9 cellular contexts compared by ENCODE assay signal in the genomic region with DNA sequence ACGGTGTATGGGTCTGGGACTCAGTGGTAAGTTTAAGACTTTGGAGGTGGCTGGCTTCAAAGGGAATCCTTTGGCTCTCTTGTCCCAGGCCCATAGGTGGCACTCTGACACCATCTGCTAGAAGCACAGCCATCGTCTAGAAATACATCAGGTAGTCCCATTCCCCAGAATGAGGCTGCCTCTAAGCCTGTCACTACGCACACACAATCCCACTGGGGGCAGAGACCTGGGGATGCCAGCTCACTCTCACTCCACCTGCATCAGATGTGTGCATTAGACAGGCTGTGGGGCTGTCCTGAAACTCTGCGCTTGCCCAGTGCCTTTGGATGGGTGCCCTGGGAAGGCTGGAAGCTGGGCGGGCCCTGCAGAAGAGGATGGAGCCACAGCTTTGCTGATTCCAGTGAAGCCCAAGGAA.
DNase-seq lines count a peak whose midpoint lies in the region; ATAC-seq and TF ChIP-seq lines count a peak whose summit lies in the region.
"Had no signal": no experiment of that assay in that cellular context is flagged by ENCODE, and none has a peak within 500 bp of the region (broad histone marks: within the 10 kb centered on the region; RNA-seq: fewer than 3 reads in every experiment).

No MANE protein-coding gene starts in this region.

- in situ Hi-C loops in ACHN (cut with HindIII; ENCODE audit: low pct_ligation_motif_present, low pct_unique_long_range_greater_than_20kb, low sequenced_read_pairs) = no loop called here

- H3K9me3 ChIP-seq in lower lobe of right lung = no peaks in the 10 kb centered on the region

- TF ChIP-seq CTCF in GM12872 (IDR thresholded peaks at IDR 0.05; ENCODE audit: insufficient read depth, low read depth, low read length) = peak; percentile 62
- TF ChIP-seq CTCF in lower lobe of right lung (IDR thresholded peaks at IDR 0.05) = peak; percentile 27

- H3K27me3 ChIP-seq in lower lobe of right lung (ENCODE audit: low read depth) = no peaks in the 10 kb centered on the region

- H3K4me1 ChIP-seq in lower lobe of right lung = no peaks in the 10 kb centered on the region

- no peak overlapping the region for H3K4me3 ChIP-seq in lower lobe of right lung

- ATAC-seq in lower lobe of right lung (no peak), HG03025 (IDR thresholded peaks at IDR 0.05; ENCODE audit: low FRiP score, unreplicated experiment) (no peak), HG03432 (IDR thresholded peaks at IDR 0.05; ENCODE audit: unreplicated experiment) (no peak), HG03139 (IDR thresholded peaks at IDR 0.05; ENCODE audit: unreplicated experiment) (no peak)

- no peak overlapping the region for H3K27ac ChIP-seq in lower lobe of right lung
- H3K27ac ChIP-seq: epithelial cell of prostate had no signal

- intact Hi-C loops in lower lobe of right lung (cut with DNase I) = no loop called here

- no peaks in the 10 kb centered on the region for H3K36me3 ChIP-seq in lower lobe of right lung

- DNase-seq in ACHN (peak; percentile 40), NCI-H345 treated with DMSO at 0.1 percent for 48 hours (lab: John Stamatoyannopoulos, UW; ENCODE audit: unreplicated experiment) (peak; percentile 42), cerebellar cortex (ENCODE audit: low spot score) (peak; percentile 93), lower lobe of right lung (no peak)
